In the genomic region with DNA sequence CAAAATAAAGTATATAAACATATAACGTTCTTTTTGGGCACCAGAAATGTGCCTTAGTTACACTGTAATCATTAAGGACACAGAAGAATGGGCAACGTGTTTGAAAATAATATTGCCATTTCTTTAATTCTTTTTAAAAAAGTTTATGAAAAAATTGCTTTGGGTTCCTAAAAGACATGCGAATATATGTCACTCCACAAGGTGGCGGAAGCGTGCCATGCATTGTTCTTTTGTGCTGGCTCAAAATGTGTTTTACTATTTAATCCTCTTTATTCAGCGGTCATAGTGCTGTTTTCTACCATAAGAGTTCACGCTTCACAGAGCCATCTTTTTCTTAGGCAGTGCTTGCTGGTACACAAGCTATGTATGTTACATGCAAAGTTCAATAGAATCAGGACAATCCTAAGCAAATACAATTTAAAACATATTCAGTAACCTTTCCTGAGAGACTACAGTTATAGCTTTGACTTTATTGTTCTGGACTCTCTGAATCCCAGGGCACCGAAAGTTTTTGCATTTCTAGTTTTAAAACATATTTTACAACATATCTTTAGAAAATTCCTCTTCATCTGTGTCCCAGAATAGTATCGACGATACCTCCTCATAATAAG, we compare ENCODE assay signal across 8 cellular contexts.
DNase-seq lines count a peak whose midpoint lies in the region; ATAC-seq and TF ChIP-seq lines count a peak whose summit lies in the region.

No MANE protein-coding gene starts in this region.

- no peaks in the 10 kb centered on the region for H3K79me2 ChIP-seq in DOHH2 (ENCODE audit: control insufficient read depth, low read length)

- H3K9me3 ChIP-seq in DOHH2 (ENCODE audit: control insufficient read depth, insufficient read depth, low read length) (no peaks in the 10 kb centered on the region), KOPT-K1 (ENCODE audit: insufficient read depth, low read length, poor library complexity, severe bottlenecking) (no peaks in the 10 kb centered on the region), SJSA1 (replicated peaks) (no peaks in the 10 kb centered on the region), heart left ventricle (no peaks in the 10 kb centered on the region)

- H3F3A ChIP-seq in DOHH2 (ENCODE audit: control insufficient read depth, insufficient read depth), result no peaks in the 10 kb centered on the region

- H3K27me3 Mint-ChIP-seq in activated naive CD8-positive, alpha-beta T cell treated with anti-CD3 and anti-CD28 coated beads, Interleukin-2, amount 10 ng/mL, durations not matched to agents 7 days and 5 days, result peaks cover 5% of the 10 kb centered on the region

- H3K36me3 ChIP-seq in DOHH2 (ENCODE audit: control insufficient read depth, low read length), result no peaks in the 10 kb centered on the region
- H3K36me3 ChIP-seq in KOPT-K1 (ENCODE audit: insufficient read depth, low read length), result no peaks in the 10 kb centered on the region
- H3K36me3 ChIP-seq in SJSA1, result no peaks in the 10 kb centered on the region
- no peaks in the 10 kb centered on the region for H3K36me3 ChIP-seq in heart left ventricle

- no peak overlapping the region for H3K27ac Mint-ChIP-seq in activated naive CD8-positive, alpha-beta T cell treated with anti-CD3 and anti-CD28 coated beads, Interleukin-2, amount 10 ng/mL, durations not matched to agents 7 days and 5 days

- H3K4me2 ChIP-seq in DOHH2 (ENCODE audit: low read length), result 0 out of 2 replicates have a peak overlapping the region, but pooled peaks have one; percentile 10

- no peaks in the 10 kb centered on the region for H3K36me3 Mint-ChIP-seq in activated naive CD8-positive, alpha-beta T cell treated with anti-CD3 and anti-CD28 coated beads, Interleukin-2, amount 10 ng/mL, durations not matched to agents 7 days and 5 days

- WGBS in heart left ventricle, 4 donors, result 23 to 28% (median 25%) methylated on average over 10 of the region's 10 CpGs

- H4K20me1 ChIP-seq in DOHH2 (ENCODE audit: control insufficient read depth, insufficient read depth, low read depth, low read length), result no peaks in the 10 kb centered on the region

- ATAC-seq in GM21576 (IDR thresholded peaks at IDR 0.05; ENCODE audit: unreplicated experiment) (peak; percentile 58), heart left ventricle (no peak), sciatic nerve (peak; percentile 55), HG02840 (IDR thresholded peaks at IDR 0.05; ENCODE audit: low FRiP score, unreplicated experiment) (no peak)
- peak; percentile 42 for ATAC-seq in activated naive CD8-positive, alpha-beta T cell treated with anti-CD3 and anti-CD28 coated beads, Interleukin-2, amount 10 ng/mL, durations not matched to agents 7 days and 5 days (ENCODE audit: low read depth)

- H3K4me3 Mint-ChIP-seq in activated naive CD8-positive, alpha-beta T cell treated with anti-CD3 and anti-CD28 coated beads, Interleukin-2, amount 10 ng/mL, durations not matched to agents 7 days and 5 days, result no peak overlapping the region

- TF ChIP-seq POLR2A in heart left ventricle (IDR thresholded peaks at IDR 0.05), result no peak

- H3K27ac ChIP-seq in DOHH2 (ENCODE audit: low read depth, low read length), result no peak overlapping the region
- H3K27ac ChIP-seq in KOPT-K1 (ENCODE audit: low read depth, low read length, poor library complexity, severe bottlenecking), result peak overlapping the region; percentile 28
- no peak overlapping the region for H3K27ac ChIP-seq in SJSA1
- no peak overlapping the region for H3K27ac ChIP-seq in heart left ventricle

- TF ChIP-seq CTCF in DOHH2 (IDR thresholded peaks at IDR 0.05; ENCODE audit: low read depth, low read length, poor library complexity, severe bottlenecking), result peak; percentile 72
- peak; percentile 72 to 93 (median 84) for TF ChIP-seq CTCF in heart left ventricle (IDR thresholded peaks at IDR 0.05)

- H3K9me2 ChIP-seq in DOHH2 (replicated peaks; ENCODE audit: control insufficient read depth, low read length), result no peaks in the 10 kb centered on the region

- no peaks in the 10 kb centered on the region for H3K27me3 ChIP-seq in DOHH2 (ENCODE audit: control insufficient read depth, low read length)
- no peaks in the 10 kb centered on the region for H3K27me3 ChIP-seq in SJSA1 (replicated peaks)
- H3K27me3 ChIP-seq in heart left ventricle, result no peaks in the 10 kb centered on the region

- peaks cover 2% of the 10 kb centered on the region for H3K4me1 Mint-ChIP-seq in activated naive CD8-positive, alpha-beta T cell treated with anti-CD3 and anti-CD28 coated beads, Interleukin-2, amount 10 ng/mL, durations not matched to agents 7 days and 5 days

- H3K4me3 ChIP-seq in DOHH2 (ENCODE audit: low read length) (no peak overlapping the region), SJSA1 (no peak overlapping the region), heart left ventricle (no peak overlapping the region)

- DNase-seq in SJSA1 (ENCODE audit: low read depth in 1 of 2, low spot score in 2 of 2) (peak; percentile 46 to 53), heart left ventricle (peak in 4 of 5 donors; percentile 12 to 38 (median 30)), sciatic nerve (ENCODE audit: low spot score) (peak; percentile 72)
- DNase-seq in activated naive CD8-positive, alpha-beta T cell treated with anti-CD3 and anti-CD28 coated beads, Interleukin-2, amount 10 ng/mL, durations not matched to agents 7 days and 5 days, result peak; percentile 48

- intact Hi-C loops in heart left ventricle (cut with DNase I), result loop anchor here (1.0 to 10.0 kb wide), 9 partner anchors 91 to 558 kb away; a partner anchor contains a TSS
- intact Hi-C loops in sciatic nerve (cut with DNase I), result loop anchor here (5.0 kb wide), 1 partner anchor 466 kb away; a partner anchor contains a TSS

- POLR2A ChIA-PET in activated naive CD8-positive, alpha-beta T cell treated with anti-CD3 and anti-CD28 coated beads, Interleukin-2, amount 10 ng/mL, durations not matched to agents 7 days and 5 days (lab: Charles Lee), result no interaction called here

- peaks cover 14% of the 10 kb centered on the region for H3K4me1 ChIP-seq in DOHH2 (ENCODE audit: control insufficient read depth, low read length)
- H3K4me1 ChIP-seq in SJSA1 (replicated peaks), result no peaks in the 10 kb centered on the region
- no peaks in the 10 kb centered on the region for H3K4me1 ChIP-seq in heart left ventricle

- H3K9me3 Mint-ChIP-seq in activated naive CD8-positive, alpha-beta T cell treated with anti-CD3 and anti-CD28 coated beads, Interleukin-2, amount 10 ng/mL, durations not matched to agents 7 days and 5 days, result no peaks in the 10 kb centered on the region

Comparison
In these comparisons a context has a peak if more than half of its experiments do, and no peak if none do; other contexts are left out.
1. ATAC-seq: peak in GM21576 (single experiment), activated naive CD8-positive, alpha-beta T cell treated with anti-CD3 and anti-CD28 coated beads, Interleukin-2, amount 10 ng/mL, durations not matched to agents 7 days and 5 days (single experiment) and sciatic nerve (single experiment); none in heart left ventricle (0 of 4) and HG02840 (single experiment).
2. Peak in every context shown above with its lines, with median percentiles within 50 percentile points of each other: DNase-seq.